ENCODE assay signal across 1 cellular context in genomic region chr15:68449389-68449788, GRCh38.
TF ChIP-seq lines count a peak whose summit lies in the region.

No MANE protein-coding gene starts in this region.

TF ChIP-seq in GM23338, 12 proteins besides CTCF, POLR2A, EP300 and RAD21 (continued from another document):
- no peak for TF ChIP-seq ZNF462 (CRISPR knock-in tag; IDR thresholded peaks at IDR 0.05)
- no peak for TF ChIP-seq EZH2 (IDR thresholded peaks at IDR 0.05; ENCODE audit: low read depth, unreplicated experiment)
- TF ChIP-seq NANOG (IDR thresholded peaks at IDR 0.05; ENCODE audit: borderline replicate concordance), result no peak
- no peak for TF ChIP-seq STAT1 (IDR thresholded peaks at IDR 0.05; ENCODE audit: unreplicated experiment)
- TF ChIP-seq ETS1 (IDR thresholded peaks at IDR 0.05), result no peak
- no peak for TF ChIP-seq CREB1 (CRISPR knock-in tag; IDR thresholded peaks at IDR 0.05; ENCODE audit: low read depth)
- no peak for TF ChIP-seq EZH2phosphoT487 (IDR thresholded peaks at IDR 0.05; ENCODE audit: unreplicated experiment)
